Comparison of ENCODE assay signal across 2 cellular contexts in the genomic region with DNA sequence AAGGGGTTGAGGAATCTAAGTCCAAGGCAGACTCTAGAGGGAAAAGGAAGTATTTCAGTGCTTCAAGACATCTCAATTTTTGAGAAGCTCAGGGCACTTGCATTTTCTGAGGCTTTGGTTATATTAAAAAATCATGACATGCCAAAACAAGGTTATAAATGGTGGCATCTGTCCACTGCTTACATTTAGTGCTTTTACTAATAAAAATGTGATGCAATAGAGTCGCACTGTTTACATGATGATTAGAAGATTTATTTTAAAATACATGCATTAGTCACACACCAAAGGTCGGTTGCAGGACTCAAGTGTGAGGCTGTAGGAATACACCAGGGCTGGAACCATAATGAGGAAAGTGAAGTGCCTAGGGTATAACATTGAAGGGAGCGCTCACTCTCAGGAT.
TF ChIP-seq lines count a peak whose summit lies in the region.

No MANE protein-coding gene starts in this region.

TF ChIP-seq in HepG2, 621 proteins besides CTCF, POLR2A, EP300 and RAD21 (continued from another document):
- TF ChIP-seq ATF7 (IDR thresholded peaks at IDR 0.05) (0 out of 2 replicates have a peak, but pooled peaks have one; percentile 2), ATF7 (CRISPR knock-in tag; IDR thresholded peaks at IDR 0.05) (no peak)

TF ChIP-seq in neural cell, 6 proteins besides CTCF, POLR2A, EP300 and RAD21 (continued from another document):
- TF ChIP-seq, protein P1, sequence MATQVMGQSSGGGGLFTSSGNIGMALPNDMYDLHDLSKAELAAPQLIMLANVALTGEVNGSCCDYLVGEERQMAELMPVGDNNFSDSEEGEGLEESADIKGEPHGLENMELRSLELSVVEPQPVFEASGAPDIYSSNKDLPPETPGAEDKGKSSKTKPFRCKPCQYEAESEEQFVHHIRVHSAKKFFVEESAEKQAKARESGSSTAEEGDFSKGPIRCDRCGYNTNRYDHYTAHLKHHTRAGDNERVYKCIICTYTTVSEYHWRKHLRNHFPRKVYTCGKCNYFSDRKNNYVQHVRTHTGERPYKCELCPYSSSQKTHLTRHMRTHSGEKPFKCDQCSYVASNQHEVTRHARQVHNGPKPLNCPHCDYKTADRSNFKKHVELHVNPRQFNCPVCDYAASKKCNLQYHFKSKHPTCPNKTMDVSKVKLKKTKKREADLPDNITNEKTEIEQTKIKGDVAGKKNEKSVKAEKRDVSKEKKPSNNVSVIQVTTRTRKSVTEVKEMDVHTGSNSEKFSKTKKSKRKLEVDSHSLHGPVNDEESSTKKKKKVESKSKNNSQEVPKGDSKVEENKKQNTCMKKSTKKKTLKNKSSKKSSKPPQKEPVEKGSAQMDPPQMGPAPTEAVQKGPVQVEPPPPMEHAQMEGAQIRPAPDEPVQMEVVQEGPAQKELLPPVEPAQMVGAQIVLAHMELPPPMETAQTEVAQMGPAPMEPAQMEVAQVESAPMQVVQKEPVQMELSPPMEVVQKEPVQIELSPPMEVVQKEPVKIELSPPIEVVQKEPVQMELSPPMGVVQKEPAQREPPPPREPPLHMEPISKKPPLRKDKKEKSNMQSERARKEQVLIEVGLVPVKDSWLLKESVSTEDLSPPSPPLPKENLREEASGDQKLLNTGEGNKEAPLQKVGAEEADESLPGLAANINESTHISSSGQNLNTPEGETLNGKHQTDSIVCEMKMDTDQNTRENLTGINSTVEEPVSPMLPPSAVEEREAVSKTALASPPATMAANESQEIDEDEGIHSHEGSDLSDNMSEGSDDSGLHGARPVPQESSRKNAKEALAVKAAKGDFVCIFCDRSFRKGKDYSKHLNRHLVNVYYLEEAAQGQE (IDR thresholded peaks at IDR 0.05; ENCODE audit: borderline replicate concordance): no peak
- no peak for TF ChIP-seq SMC3 (conservative IDR thresholded peaks at IDR 0.05; ENCODE audit: poor library complexity)
- TF ChIP-seq TAF1 (IDR thresholded peaks at IDR 0.05; ENCODE audit: low read depth): no peak
